ENCODE assay signal across 20 cellular contexts in genomic region chr14:88592016-88592415, GRCh38. TPM values are rescaled to one million over a fixed set of nuclear protein-coding genes. Genes with fewer than 3 reads are reported as not detected.
"Had no signal": no experiment of that assay in that cellular context is flagged by ENCODE, and none has a peak within 500 bp of the region (broad histone marks: within the 10 kb centered on the region; RNA-seq: fewer than 3 reads in every experiment).

No MANE protein-coding gene starts in this region.

- H3K27ac Mint-ChIP-seq: activated CD4-positive, alpha-beta T cell treated with anti-CD3 and anti-CD28 coated beads, Interleukin-2, amount 10 ng/mL, durations not matched to agents 7 days and 5 days; activated CD8-positive, alpha-beta T cell treated with anti-CD3 and anti-CD28 coated beads, Interleukin-2, amount 10 ng/mL, durations not matched to agents 7 days and 5 days; activated naive CD4-positive, alpha-beta T cell treated with anti-CD3 and anti-CD28 coated beads for 36 hours; stimulated activated naive CD8-positive, alpha-beta T cell treated with anti-CD3 and anti-CD28 coated beads, Interleukin-15, Interleukin-2, amounts not matched to agents 100 ng/mL and 50 ng/mL, for 24 hours had no signal

- H3K27me3 Mint-ChIP-seq: activated CD4-positive, alpha-beta T cell treated with anti-CD3 and anti-CD28 coated beads, Interleukin-2, amount 10 ng/mL, durations not matched to agents 7 days and 5 days; stimulated activated naive CD8-positive, alpha-beta T cell treated with anti-CD3 and anti-CD28 coated beads, Interleukin-15, Interleukin-2, amounts not matched to agents 100 ng/mL and 50 ng/mL, for 24 hours had no signal

- H3K27ac ChIP-seq: brain microvascular endothelial cell, esophagus squamous epithelium, psoas muscle, vagina had no signal

- DNase-seq: activated CD4-positive, alpha-beta T cell treated with anti-CD3 and anti-CD28 coated beads, Interleukin-2, amount 10 ng/mL, durations not matched to agents 7 days and 5 days; activated CD8-positive, alpha-beta T cell treated with anti-CD3 and anti-CD28 coated beads, Interleukin-2, amount 10 ng/mL, durations not matched to agents 7 days and 5 days; activated naive CD4-positive, alpha-beta T cell treated with anti-CD3 and anti-CD28 coated beads for 36 hours; activated T-cell treated with anti-CD3 and anti-CD28 coated beads, Interleukin-2, amount 50 U/mL, for 4 hours; brain microvascular endothelial cell; central memory CD4-positive, alpha-beta T cell; cortex of kidney; esophagus squamous epithelium; islet precursor cell; psoas muscle; right cardiac atrium; stimulated activated CD4-positive, alpha-beta T cell treated with anti-CD3 and anti-CD28 coated beads, Interleukin-2, amount 100 ng/mL, for 24 hours; T1000; trophoblast cell had no signal

- H3K4me3 ChIP-seq: esophagus squamous epithelium, lung, psoas muscle, vagina had no signal

- H3K27me3 ChIP-seq: brain microvascular endothelial cell, esophagus squamous epithelium, vagina had no signal

- H3K9me3 Mint-ChIP-seq: activated CD4-positive, alpha-beta T cell treated with anti-CD3 and anti-CD28 coated beads, Interleukin-2, amount 10 ng/mL, durations not matched to agents 7 days and 5 days; activated naive CD4-positive, alpha-beta T cell treated with anti-CD3 and anti-CD28 coated beads for 36 hours; activated T-cell treated with anti-CD3 and anti-CD28 coated beads, Interleukin-2, amount 50 U/mL, for 4 hours; neural crest cell; stimulated activated naive CD8-positive, alpha-beta T cell treated with anti-CD3 and anti-CD28 coated beads, Interleukin-15, Interleukin-2, amounts not matched to agents 100 ng/mL and 50 ng/mL, for 24 hours had no signal

- H3K4me1 Mint-ChIP-seq: activated CD4-positive, alpha-beta T cell treated with anti-CD3 and anti-CD28 coated beads, Interleukin-2, amount 10 ng/mL, durations not matched to agents 7 days and 5 days; neural crest cell had no signal

- H3K4me3 Mint-ChIP-seq: activated CD4-positive, alpha-beta T cell treated with anti-CD3 and anti-CD28 coated beads, Interleukin-2, amount 10 ng/mL, durations not matched to agents 7 days and 5 days; activated CD8-positive, alpha-beta T cell treated with anti-CD3 and anti-CD28 coated beads, Interleukin-2, amount 10 ng/mL, durations not matched to agents 7 days and 5 days; activated naive CD4-positive, alpha-beta T cell treated with anti-CD3 and anti-CD28 coated beads for 36 hours; activated T-cell treated with anti-CD3 and anti-CD28 coated beads, Interleukin-2, amount 50 U/mL, for 4 hours; neural crest cell; stimulated activated naive CD8-positive, alpha-beta T cell treated with anti-CD3 and anti-CD28 coated beads, Interleukin-15, Interleukin-2, amounts not matched to agents 100 ng/mL and 50 ng/mL, for 24 hours had no signal

- H3K4me1 ChIP-seq: psoas muscle, vagina had no signal

- ATAC-seq: activated CD8-positive, alpha-beta T cell treated with anti-CD3 and anti-CD28 coated beads, Interleukin-2, amount 10 ng/mL, durations not matched to agents 7 days and 5 days; activated T-cell treated with anti-CD3 and anti-CD28 coated beads, Interleukin-2, amount 50 U/mL, for 4 hours; left lobe of liver; psoas muscle; right cardiac atrium had no signal

- H3K9me3 ChIP-seq: esophagus squamous epithelium, psoas muscle, vagina had no signal

RNA-seq across cellular contexts. Expression of gene PTPN21, which starts 37.2 kb away (rescaled TPM):
- total RNA-seq: activated CD4-positive, alpha-beta T cell treated with anti-CD3 and anti-CD28 coated beads, Interleukin-2, amount 10 ng/mL, durations not matched to agents 7 days and 5 days; T-helper 1 cell treated with Interleukin-12 subunit alpha and Interleukin-12 subunit beta and Interleukin-4 antibody, amounts not matched to agents 30 ng/mL and 1 ng/mL, for 36 hours had no signal
